In the genomic region with DNA sequence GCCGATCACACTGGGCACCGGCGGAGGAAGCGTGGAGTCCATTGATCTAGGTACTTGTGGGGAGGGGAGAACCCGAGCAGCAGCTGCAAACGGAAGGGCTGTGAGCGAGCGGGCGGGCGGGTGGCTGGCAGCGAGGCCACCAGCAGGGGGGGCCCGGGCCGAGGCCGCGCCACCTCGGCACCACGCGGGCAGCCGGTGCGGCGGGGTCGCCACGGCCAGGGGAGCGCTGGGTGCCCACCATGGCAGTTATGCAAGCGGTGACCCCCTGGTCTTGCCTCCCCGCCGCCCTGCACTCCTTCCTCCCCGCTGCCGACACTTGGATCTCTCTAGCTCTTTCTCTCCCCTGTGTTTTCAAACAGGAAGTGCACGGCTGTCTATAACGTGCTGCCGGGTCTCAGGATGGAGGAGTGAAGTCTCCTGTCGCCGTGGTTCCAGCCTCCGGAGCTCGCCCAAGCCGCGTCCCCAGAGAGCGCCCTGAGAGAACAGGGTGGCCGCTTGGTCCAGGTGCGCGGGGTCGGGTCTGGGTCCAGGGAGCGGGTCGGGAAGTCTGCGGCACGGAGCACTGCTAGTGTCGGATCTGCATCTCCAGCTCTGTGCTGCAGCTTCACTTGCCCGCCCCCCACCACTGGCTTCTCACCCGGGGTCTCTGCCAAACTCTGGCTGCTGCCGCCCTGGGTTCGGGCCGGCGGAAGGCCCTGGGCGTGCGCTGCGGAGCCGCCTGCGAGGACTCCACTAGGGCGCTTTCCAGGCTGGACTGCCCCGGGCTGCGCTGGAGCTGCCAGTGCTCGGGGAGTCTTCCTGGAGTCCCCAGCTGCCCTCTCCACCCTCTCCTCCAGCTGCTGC, we compare ENCODE assay signal across 8 cellular contexts. TPM values are rescaled to one million over a fixed set of nuclear protein-coding genes. Genes with fewer than 3 reads are reported as not detected.
DNase-seq lines count a peak whose midpoint lies in the region; ATAC-seq and TF ChIP-seq lines count a peak whose summit lies in the region.

No MANE protein-coding gene starts in this region.

- TF ChIP-seq POLR2A in Raji (IDR thresholded peaks at IDR 0.05; ENCODE audit: insufficient read depth, low read depth, low read length) = peak; percentile 78
- TF ChIP-seq POLR2A in tibial nerve (IDR thresholded peaks at IDR 0.05) = no peak

- TF ChIP-seq CTCF in osteocyte (IDR thresholded peaks at IDR 0.05) = peak; percentile 90
- peak; percentile 78 to 86 (median 85) for TF ChIP-seq CTCF in tibial nerve (IDR thresholded peaks at IDR 0.05)

- H3K4me1 Mint-ChIP-seq in osteocyte (ENCODE audit: unreplicated experiment) = peaks cover 33% of the 10 kb centered on the region

- peak; percentile 90 for ATAC-seq in GM21381 (IDR thresholded peaks at IDR 0.05; ENCODE audit: unreplicated experiment)

- H3K36me3 ChIP-seq in tibial nerve = no peaks in the 10 kb centered on the region

- peak overlapping the region; percentile 91 for H3K4me3 Mint-ChIP-seq in osteocyte (ENCODE audit: unreplicated experiment)

- H3K27ac Mint-ChIP-seq in osteocyte (ENCODE audit: unreplicated experiment) = peak overlapping the region; percentile 71

- no peak for TF ChIP-seq EP300 in tibial nerve (IDR thresholded peaks at IDR 0.05)

- H3K27me3 Mint-ChIP-seq in osteocyte (ENCODE audit: unreplicated experiment) = no peaks in the 10 kb centered on the region

- DNase-seq in DMS53 (lab: John Stamatoyannopoulos, UW) (peak; percentile 92), HT1080 (ENCODE audit: low read depth) (peak; percentile 73), globus pallidus (ENCODE audit: low spot score) (peak; percentile 84), osteocyte (ENCODE audit: extremely low spot score, unreplicated experiment) (peak; percentile 89), tibial nerve (ENCODE audit: low spot score in 2 of 2) (peak; percentile 35 to 37)
- DNase-seq in activated gamma-delta T cell treated with anti-CD3 and anti-CD28 coated beads, Interleukin-2, amount 50 U/mL, for 16 hours (ENCODE audit: low read depth) = peak; percentile 67

- no peaks in the 10 kb centered on the region for H3K9me3 Mint-ChIP-seq in osteocyte (ENCODE audit: unreplicated experiment)

- no peaks in the 10 kb centered on the region for H3K9me3 ChIP-seq in tibial nerve

- WGBS in tibial nerve, 2 donors = 1 to 2% methylated on average over 33 to 62 of the region's 63 CpGs

- peak overlapping the region; percentile 26 to 86 (median 80) for H3K27ac ChIP-seq in tibial nerve

- H3K4me1 ChIP-seq in tibial nerve = peaks cover 0 to 36% (median 4%) of the 10 kb centered on the region in 4 donors

- peak overlapping the region; percentile 59 to 80 (median 69) for H3K4me3 ChIP-seq in tibial nerve

- H3K27me3 ChIP-seq in tibial nerve = no peaks in the 10 kb centered on the region

- H3K36me3 Mint-ChIP-seq in osteocyte (ENCODE audit: unreplicated experiment) = peaks cover 3% of the 10 kb centered on the region

RNA-seq across cellular contexts. Expression of a gene that starts 22.7 kb away (rescaled TPM):
- 15.2 and 22.2 TPM in 2 replicates for total RNA-seq in HT1080 (2014; rRNA removed; shearing (Covaris generic))
- 18.9 and 21.7 TPM in 2 replicates for polyA plus RNA-seq in HT1080 (2015; cell fraction: cytosol; rRNA removed)
- 15.5 and 18.3 TPM in 2 replicates for polyA plus RNA-seq in HT1080 (2015; cell fraction: nucleus; rRNA removed)
- total RNA-seq in osteocyte (20.4 and 21.2 TPM in 2 replicates), tibial nerve (10 to 100 TPM; 11.1 to 19.0 (median 15.3) TPM)

Comparison
In these comparisons a context has a peak if more than half of its experiments do, and no peak if none do; other contexts are left out.
1. Peak in every context shown above with its lines: DNase-seq, ATAC-seq, H3K4me3 ChIP-seq and H3K27ac ChIP-seq.
2. DNase-seq: peak in every context shown above with its lines; median percentile 92 in DMS53; 89 in osteocyte; 84 in globus pallidus; 73 in HT1080; 67 in activated gamma-delta T cell treated with anti-CD3 and anti-CD28 coated beads, Interleukin-2, amount 50 U/mL, for 16 hours; 36 in tibial nerve.